Comparison of ENCODE assay signal across 9 cellular contexts in genomic region chr15:51846463-51847230, GRCh38. TPM values are rescaled to one million over a fixed set of nuclear protein-coding genes. Genes with fewer than 3 reads are reported as not detected.
A peak's percentile ranks its signal among the peaks of the same experiment; 100 is the strongest.
DNase-seq lines count a peak whose midpoint lies in the region; ATAC-seq and TF ChIP-seq lines count a peak whose summit lies in the region.
"Had no signal": no experiment of that assay in that cellular context is flagged by ENCODE, and none has a peak within 500 bp of the region (broad histone marks: within the 10 kb centered on the region; RNA-seq: fewer than 3 reads in every experiment).

No MANE protein-coding gene starts in this region.

- peak; percentile 43 to 66 for ATAC-seq in activated naive CD4-positive, alpha-beta T cell treated with anti-CD3 and anti-CD28 coated beads, Interleukin-2, amount 50 U/mL, for 72 hours
- ATAC-seq in HG02981 (IDR thresholded peaks at IDR 0.05; ENCODE audit: unreplicated experiment): no peak

- H3K27me3 ChIP-seq in uterus: no peaks in the 10 kb centered on the region

- peaks cover 52% of the 10 kb centered on the region for H3K4me1 Mint-ChIP-seq in activated naive CD4-positive, alpha-beta T cell treated with anti-CD3 and anti-CD28 coated beads, Interleukin-2, amount 10 ng/mL, durations not matched to agents 7 days and 5 days

- no peak for DNase-seq in activated naive CD4-positive, alpha-beta T cell treated with anti-CD3 and anti-CD28 coated beads, Interleukin-2, amount 10 ng/mL, durations not matched to agents 7 days and 5 days
- no peak for DNase-seq in activated naive CD4-positive, alpha-beta T cell (lab: John Stamatoyannopoulos, UW)
- DNase-seq in activated naive CD4-positive, alpha-beta T cell treated with anti-CD3 and anti-CD28 coated beads, Interleukin-2, amount 50 U/mL, for 72 hours (ENCODE audit: low spot score in 2 of 2): no peak
- DNase-seq in hepatic stellate cell (ENCODE audit: low spot score): peak; percentile 19
- DNase-seq in uterus: no peak
- no peak for DNase-seq in D341Med (ENCODE audit: low spot score)
- DNase-seq in hypothalamus (lab: John Stamatoyannopoulos, UW): no peak
- DNase-seq: stimulated activated CD4-positive, alpha-beta T cell treated with anti-CD3 and anti-CD28 coated beads, Interleukin-4, amount 100 ng/mL, for 24 hours had no signal

- intact Hi-C loops in uterus (cut with DNase I; ENCODE audit: low total_unique reads): no loop called here

- peaks cover 14% of the 10 kb centered on the region for H3K36me3 Mint-ChIP-seq in activated naive CD4-positive, alpha-beta T cell treated with anti-CD3 and anti-CD28 coated beads, Interleukin-2, amount 10 ng/mL, durations not matched to agents 7 days and 5 days
- peaks cover 0 to 14% of the 10 kb centered on the region in 2 donors for H3K36me3 Mint-ChIP-seq in activated naive CD4-positive, alpha-beta T cell treated with anti-CD3 and anti-CD28 coated beads, Interleukin-2, amount 50 U/mL, for 72 hours

- H3K27me3 Mint-ChIP-seq in activated naive CD4-positive, alpha-beta T cell treated with anti-CD3 and anti-CD28 coated beads, Interleukin-2, amount 10 ng/mL, durations not matched to agents 7 days and 5 days: no peaks in the 10 kb centered on the region

- no peaks in the 10 kb centered on the region for H3K9me3 Mint-ChIP-seq in activated naive CD4-positive, alpha-beta T cell treated with anti-CD3 and anti-CD28 coated beads, Interleukin-2, amount 10 ng/mL, durations not matched to agents 7 days and 5 days
- H3K9me3 Mint-ChIP-seq in activated naive CD4-positive, alpha-beta T cell treated with anti-CD3 and anti-CD28 coated beads, Interleukin-2, amount 50 U/mL, for 72 hours: no peaks in the 10 kb centered on the region

- H3K4me3 Mint-ChIP-seq in activated naive CD4-positive, alpha-beta T cell treated with anti-CD3 and anti-CD28 coated beads, Interleukin-2, amount 10 ng/mL, durations not matched to agents 7 days and 5 days: no peak overlapping the region

- TF ChIP-seq CTCF in uterus (IDR thresholded peaks at IDR 0.05): no peak

- H3K4me3 ChIP-seq in uterus: no peak overlapping the region

- CTCF ChIA-PET in activated naive CD4-positive, alpha-beta T cell treated with anti-CD3 and anti-CD28 coated beads, Interleukin-2, amount 10 ng/mL, durations not matched to agents 7 days and 5 days (lab: Charles Lee): no interaction called here

- peak overlapping the region; percentile 72 for H3K27ac Mint-ChIP-seq in activated naive CD4-positive, alpha-beta T cell treated with anti-CD3 and anti-CD28 coated beads, Interleukin-2, amount 10 ng/mL, durations not matched to agents 7 days and 5 days
- peak overlapping the region in 1 of 2 donors; percentile 46 for H3K27ac Mint-ChIP-seq in activated naive CD4-positive, alpha-beta T cell treated with anti-CD3 and anti-CD28 coated beads, Interleukin-2, amount 50 U/mL, for 72 hours

- H3K4me1 ChIP-seq in uterus: peaks cover 8 to 20% of the 10 kb centered on the region in 2 donors

- peak overlapping the region; percentile 59 to 76 for H3K27ac ChIP-seq in uterus

- TF ChIP-seq POLR2A in uterus (IDR thresholded peaks at IDR 0.05): no peak

- H3K36me3 ChIP-seq in uterus: no peaks in the 10 kb centered on the region

- H3K9me3 ChIP-seq in uterus: no peaks in the 10 kb centered on the region

RNA-seq across cellular contexts. Expression of gene TMOD3, which starts 17.2 kb away (rescaled TPM):
- 10 to 100 TPM; 53.9 to 56.3 TPM for total RNA-seq in activated naive CD4-positive, alpha-beta T cell treated with anti-CD3 and anti-CD28 coated beads, Interleukin-2, amount 50 U/mL, for 72 hours
- 10 to 100 TPM; 10.5 to 49.6 (median 37.1) TPM for total RNA-seq in uterus
